In the genomic region with DNA sequence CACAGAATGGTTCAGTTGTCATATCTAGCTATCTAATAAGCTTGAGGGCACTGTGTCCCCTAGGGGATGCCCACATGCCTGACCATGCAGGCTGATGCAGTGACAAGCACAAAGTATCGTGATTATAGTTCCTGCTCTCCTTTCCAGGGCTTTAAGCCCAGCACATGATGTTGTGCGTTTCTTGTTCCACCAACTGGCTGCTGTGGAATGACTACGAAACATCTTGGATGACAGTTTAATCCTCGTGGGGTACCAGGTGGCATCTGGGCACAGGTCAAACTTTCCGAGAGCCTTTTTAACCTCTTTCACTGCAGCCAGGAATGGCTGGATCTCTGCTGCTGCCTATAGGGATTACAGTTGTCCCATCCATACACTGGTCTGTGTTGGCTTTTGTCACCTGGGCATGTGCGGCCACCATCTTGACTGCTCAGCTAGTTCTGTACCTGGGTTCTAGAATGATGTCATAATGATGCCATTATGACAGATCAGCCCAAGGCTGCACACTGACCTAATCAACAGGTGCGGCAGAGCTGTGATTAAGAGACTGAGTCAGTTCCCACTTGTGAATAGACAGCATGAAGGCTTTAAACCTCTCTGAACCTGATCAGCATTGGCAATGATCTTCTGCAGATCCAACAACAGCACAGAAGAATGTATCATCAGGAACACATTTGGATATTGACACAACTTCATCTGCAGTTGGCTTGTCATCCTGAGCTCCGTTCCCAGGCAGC, we compare ENCODE assay signal across 26 cellular contexts.
DNase-seq lines count a peak whose midpoint lies in the region; ATAC-seq and TF ChIP-seq lines count a peak whose summit lies in the region.
"Had no signal": no experiment of that assay in that cellular context is flagged by ENCODE, and none has a peak within 500 bp of the region (broad histone marks: within the 10 kb centered on the region; RNA-seq: fewer than 3 reads in every experiment).

No MANE protein-coding gene starts in this region.

- no peaks in the 10 kb centered on the region for H3K36me3 Mint-ChIP-seq in activated CD8-positive, alpha-beta T cell treated with anti-CD3 and anti-CD28 coated beads for 36 hours (ENCODE audit: low read depth)

- H3K27ac ChIP-seq in parathyroid adenoma (peak overlapping the region; percentile 0), skeletal muscle tissue (ENCODE audit: low read depth, low read length) (peak overlapping the region; percentile 66), aorta (ENCODE audit: low read depth in 1 of 2, low read length in 2 of 2) (no peak overlapping the region)
- H3K27ac ChIP-seq: 22Rv1, GM23248 had no signal

- H3K36me3 ChIP-seq in parathyroid adenoma (ENCODE audit: control insufficient read depth, insufficient read depth, low read length), result no peaks in the 10 kb centered on the region
- peaks cover 2 to 16% (median 3%) of the 10 kb centered on the region in 3 donors for H3K36me3 ChIP-seq in skeletal muscle tissue (ENCODE audit: control insufficient read depth in 3 of 3, insufficient read depth in 3 of 3, low read length in 3 of 3)
- peaks cover 0 to 2% of the 10 kb centered on the region in 2 donors for H3K36me3 ChIP-seq in aorta (ENCODE audit: control insufficient read depth in 1 of 2, insufficient read depth in 2 of 2, low read length in 1 of 2)

- no peaks in the 10 kb centered on the region for H3K27me3 Mint-ChIP-seq in activated CD8-positive, alpha-beta T cell treated with anti-CD3 and anti-CD28 coated beads for 36 hours

- H3K9me3 ChIP-seq in parathyroid adenoma (ENCODE audit: control insufficient read depth, low read length) (no peaks in the 10 kb centered on the region), skeletal muscle tissue (ENCODE audit: control insufficient read depth in 3 of 3, low read length in 3 of 3) (no peaks in the 10 kb centered on the region), aorta (ENCODE audit: control insufficient read depth, low read length) (peaks cover 1% of the 10 kb centered on the region)
- H3K9me3 ChIP-seq: HAP-1 had no signal

- no peaks in the 10 kb centered on the region for H3K27me3 ChIP-seq in parathyroid adenoma (ENCODE audit: control insufficient read depth, insufficient read depth, low read length)
- no peaks in the 10 kb centered on the region for H3K27me3 ChIP-seq in skeletal muscle tissue (ENCODE audit: control insufficient read depth in 3 of 3, insufficient read depth in 3 of 3, low read length in 3 of 3)
- no peaks in the 10 kb centered on the region for H3K27me3 ChIP-seq in aorta (ENCODE audit: control insufficient read depth in 1 of 2, insufficient read depth in 2 of 2, low read length in 1 of 2)

- WGBS in aorta, 2 donors, result 94 to 96% methylated on average over 8 of the region's 8 CpGs

- no peaks in the 10 kb centered on the region for H3K79me2 ChIP-seq in parathyroid adenoma

- peaks cover 3% of the 10 kb centered on the region for H3K4me1 ChIP-seq in parathyroid adenoma
- H3K4me1 ChIP-seq in skeletal muscle tissue (ENCODE audit: control insufficient read depth in 3 of 3, insufficient read depth in 3 of 3, low read length in 3 of 3), result peaks cover 0 to 15% (median 0%) of the 10 kb centered on the region in 3 donors
- no peaks in the 10 kb centered on the region for H3K4me1 ChIP-seq in aorta (ENCODE audit: control insufficient read depth in 1 of 2, insufficient read depth in 2 of 2, low read length in 2 of 2)
- H3K4me1 ChIP-seq: HAP-1 had no signal

- DNase-seq in activated CD8-positive, alpha-beta memory T cell treated with anti-CD3 and anti-CD28 coated beads, Interleukin-2, amount 50 U/mL, for 48 hours, result peak; percentile 22
- no peak for DNase-seq in activated CD8-positive, alpha-beta memory T cell treated with anti-CD3 and anti-CD28 coated beads for 24 hours
- DNase-seq in epithelial cell of esophagus (ENCODE audit: low read depth) (peak; percentile 78), aorta (no peak), midbrain (lab: John Stamatoyannopoulos, UW) (no peak)
- DNase-seq in activated CD8-positive, alpha-beta T cell treated with anti-CD3 and anti-CD28 coated beads for 36 hours, result no peak
- DNase-seq: AML-193; C1 segment of cervical spinal cord; Calu3; CD8-positive, alpha-beta memory T cell; DMS153; GM23248; KBM-7; MM.1S; NCI-H1048; NCI-H1436; NCI-H187 treated with DMSO at 0.1 percent for 48 hours; NCI-H2107; NCI-H446 treated with DMSO at 0.1 percent for 48 hours; NCI-H526 treated with DMSO at 0.1 percent for 48 hours; OCI-M1 had no signal

- POLR2A ChIA-PET in activated CD8-positive, alpha-beta T cell treated with anti-CD3 and anti-CD28 coated beads for 36 hours (lab: Charles Lee), result no interaction called here

- H3K4me2 ChIP-seq in parathyroid adenoma (ENCODE audit: low read length), result no peak overlapping the region

- H3K4me3 ChIP-seq in epithelial cell of esophagus (ENCODE audit: low read length) (no peak overlapping the region), parathyroid adenoma (ENCODE audit: low read depth, low read length) (no peak overlapping the region), skeletal muscle tissue (ENCODE audit: low read length in 3 of 3) (no peak overlapping the region), aorta (ENCODE audit: low read length in 2 of 2) (no peak overlapping the region)
- H3K4me3 ChIP-seq: GM23248, HAP-1 had no signal

- H3K9ac ChIP-seq in parathyroid adenoma (no peak overlapping the region), skeletal muscle tissue (ENCODE audit: low read depth in 1 of 3, low read length in 3 of 3) (peak overlapping the region in 1 of 3 donors; percentile 3)
- H3K9ac ChIP-seq: GM23248 had no signal

- H3K4me3 Mint-ChIP-seq in activated CD8-positive, alpha-beta T cell treated with anti-CD3 and anti-CD28 coated beads for 36 hours, result no peak overlapping the region
- H3K4me3 Mint-ChIP-seq: CD8-positive, alpha-beta memory T cell had no signal

- no peak for ATAC-seq in aorta (ENCODE audit: low FRiP score)
- ATAC-seq in activated CD8-positive, alpha-beta T cell treated with anti-CD3 and anti-CD28 coated beads for 36 hours, result no peak
- ATAC-seq: Right ventricle myocardium inferior had no signal

- CTCF ChIA-PET in activated CD8-positive, alpha-beta T cell treated with anti-CD3 and anti-CD28 coated beads for 36 hours (lab: Charles Lee), result no interaction called here

- H3K4me1 Mint-ChIP-seq in activated CD8-positive, alpha-beta T cell treated with anti-CD3 and anti-CD28 coated beads for 36 hours (ENCODE audit: low read depth), result no peaks in the 10 kb centered on the region
- H3K4me1 Mint-ChIP-seq: CD8-positive, alpha-beta memory T cell had no signal

- no peak overlapping the region for H2AFZ ChIP-seq in parathyroid adenoma
- H2AFZ ChIP-seq: GM23248 had no signal

- no peak overlapping the region for H3K27ac Mint-ChIP-seq in activated CD8-positive, alpha-beta T cell treated with anti-CD3 and anti-CD28 coated beads for 36 hours
- H3K27ac Mint-ChIP-seq: CD8-positive, alpha-beta memory T cell had no signal

- TF ChIP-seq CTCF in epithelial cell of esophagus (IDR thresholded peaks at IDR 0.05; ENCODE audit: insufficient read depth, low read depth, low read length, missing control alignments), result no peak
- no peak for TF ChIP-seq CTCF in parathyroid adenoma (IDR thresholded peaks at IDR 0.05)
- no peak for TF ChIP-seq CTCF in activated CD8-positive, alpha-beta T cell treated with anti-CD3 and anti-CD28 coated beads for 36 hours (IDR thresholded peaks at IDR 0.05)

- peaks cover under 1% of the 10 kb centered on the region for H3K9me3 Mint-ChIP-seq in activated CD8-positive, alpha-beta T cell treated with anti-CD3 and anti-CD28 coated beads for 36 hours

- intact Hi-C loops in aorta (cut with DNase I), result no loop called here
- intact Hi-C loops in activated CD8-positive, alpha-beta T cell treated with anti-CD3 and anti-CD28 coated beads for 36 hours (cut with micrococcal nuclease), result no loop called here

Comparison
In these comparisons a context has a peak if more than half of its experiments do, and no peak if none do; other contexts are left out.
1. DNase-seq: peak in activated CD8-positive, alpha-beta memory T cell treated with anti-CD3 and anti-CD28 coated beads, Interleukin-2, amount 50 U/mL, for 48 hours (single experiment) and epithelial cell of esophagus (single experiment); none in activated CD8-positive, alpha-beta memory T cell treated with anti-CD3 and anti-CD28 coated beads for 24 hours (single experiment), aorta (0 of 2), midbrain (single experiment) and activated CD8-positive, alpha-beta T cell treated with anti-CD3 and anti-CD28 coated beads for 36 hours (single experiment).
2. H3K27ac ChIP-seq: peak in parathyroid adenoma (single experiment) and skeletal muscle tissue (single experiment); none in aorta (0 of 2).